ENCODE assay signal across 8 cellular contexts in the genomic region with DNA sequence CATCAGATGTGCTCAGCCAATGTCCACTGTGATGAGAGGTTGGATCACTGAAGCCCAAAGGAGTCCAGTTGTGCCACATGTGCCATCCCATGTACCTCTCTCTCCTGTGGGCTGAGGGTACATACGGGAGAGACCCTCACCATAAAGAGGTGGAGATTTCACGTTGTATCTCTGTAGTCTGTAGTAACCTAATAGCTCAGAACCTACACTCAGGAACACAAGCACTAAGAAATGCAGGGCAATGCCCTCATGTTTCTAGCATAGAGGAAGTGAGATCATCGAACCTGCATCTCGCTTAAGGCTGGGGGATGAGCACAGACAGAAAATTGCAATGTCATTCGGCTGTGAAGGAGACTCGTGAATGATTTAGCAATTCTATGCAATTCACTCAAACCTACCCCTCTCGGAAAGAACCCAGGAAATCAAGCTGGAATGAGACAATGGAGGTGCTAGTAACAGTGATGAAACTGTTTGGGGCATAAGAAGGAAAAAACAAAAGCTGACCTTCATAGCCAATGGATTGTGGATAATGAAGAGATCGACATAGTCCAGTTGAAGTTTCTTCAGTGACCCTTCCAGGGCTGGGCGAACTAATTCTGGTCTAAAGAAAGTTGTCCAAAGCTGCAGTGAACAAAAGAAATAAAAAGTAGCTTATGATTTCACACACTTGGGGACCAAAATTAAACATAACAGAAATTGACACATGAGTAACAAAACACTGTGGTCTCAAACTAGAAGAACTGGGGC.
DNase-seq lines count a peak whose midpoint lies in the region; ATAC-seq and TF ChIP-seq lines count a peak whose summit lies in the region.

No MANE protein-coding gene starts in this region.

- H3K4me1 ChIP-seq in left ventricle myocardium inferior (peaks cover 4% of the 10 kb centered on the region), HUES64 (ENCODE audit: insufficient read depth, low read length) (peaks cover 11% of the 10 kb centered on the region), psoas muscle (peaks cover 4% of the 10 kb centered on the region)

- WGBS in HUES64 = 87% methylated on average over 9 of the region's 9 CpGs
- WGBS in psoas muscle, 3 donors = 67 to 68% (median 67%) methylated on average over 9 of the region's 9 CpGs

- H3K27me3 Mint-ChIP-seq in natural killer cell treated with Interleukin-12 subunit alpha and Interleukin-12 subunit beta and Interleukin-15 and Interleukin-18, amount 100 ng/mL, for 72 hours = no peaks in the 10 kb centered on the region

- H3K4me3 ChIP-seq in left ventricle myocardium inferior (no peak overlapping the region), HUES64 (ENCODE audit: low read length) (no peak overlapping the region), psoas muscle (no peak overlapping the region), MG63 (no peak overlapping the region)

- DNase-seq in Right ventricle myocardium superior (no peak), left ventricle myocardium inferior (no peak), NCI-H82 treated with DMSO at 0.1 percent for 48 hours (lab: John Stamatoyannopoulos, UW; ENCODE audit: unreplicated experiment) (no peak), psoas muscle (no peak), MG63 (no peak)
- DNase-seq in activated naive CD4-positive, alpha-beta T cell treated with anti-CD3 and anti-CD28 coated beads, Interleukin-2, amount 50 U/mL, for 72 hours (ENCODE audit: low spot score in 2 of 2) = no peak
- DNase-seq in natural killer cell treated with Interleukin-12 subunit alpha and Interleukin-12 subunit beta and Interleukin-15 and Interleukin-18, amount 100 ng/mL, for 72 hours (ENCODE audit: low spot score) = peak; percentile 77

- intact Hi-C loops in Right ventricle myocardium superior (cut with DNase I) (loop anchor here (5.0 kb wide), 1 partner anchor 437 kb away; no protein-coding TSS in a partner anchor), left ventricle myocardium inferior (cut with micrococcal nuclease) (loop anchor here (10.0 kb wide), 1 partner anchor 430 kb away; no protein-coding TSS in a partner anchor), psoas muscle (cut with DNase I) (loop anchor here (2.0 to 10.0 kb wide), 4 partner anchors 190 to 437 kb away; a partner anchor contains a TSS)

- TF ChIP-seq CTCF in left ventricle myocardium inferior (IDR thresholded peaks at IDR 0.05; ENCODE audit: borderline replicate concordance) (no peak), psoas muscle (IDR thresholded peaks at IDR 0.05) (no peak)

- H3K9me3 ChIP-seq in left ventricle myocardium inferior (replicated peaks) = peaks cover 5% of the 10 kb centered on the region
- no peaks in the 10 kb centered on the region for H3K9me3 ChIP-seq in HUES64 (ENCODE audit: insufficient read depth, low read depth, low read length)
- no peaks in the 10 kb centered on the region for H3K9me3 ChIP-seq in psoas muscle
- no peaks in the 10 kb centered on the region for H3K9me3 ChIP-seq in MG63

- ATAC-seq in Right ventricle myocardium superior (ENCODE audit: poor library complexity) (peak; percentile 41), psoas muscle (no peak)
- peak; percentile 64 to 75 for ATAC-seq in activated naive CD4-positive, alpha-beta T cell treated with anti-CD3 and anti-CD28 coated beads, Interleukin-2, amount 50 U/mL, for 72 hours
- ATAC-seq in natural killer cell treated with Interleukin-12 subunit alpha and Interleukin-12 subunit beta and Interleukin-15 and Interleukin-18, amount 100 ng/mL, for 72 hours = peak; percentile 92 to 93

- H3K36me3 ChIP-seq in left ventricle myocardium inferior (no peaks in the 10 kb centered on the region), HUES64 (ENCODE audit: insufficient read depth, low read length) (no peaks in the 10 kb centered on the region), psoas muscle (ENCODE audit: insufficient read depth in 1 of 2, low read depth in 1 of 2) (no peaks in the 10 kb centered on the region), MG63 (no peaks in the 10 kb centered on the region)

- peak overlapping the region; percentile 7 to 85 for H3K27ac Mint-ChIP-seq in activated naive CD4-positive, alpha-beta T cell treated with anti-CD3 and anti-CD28 coated beads, Interleukin-2, amount 50 U/mL, for 72 hours
- peak overlapping the region; percentile 87 to 93 for H3K27ac Mint-ChIP-seq in natural killer cell treated with Interleukin-12 subunit alpha and Interleukin-12 subunit beta and Interleukin-15 and Interleukin-18, amount 100 ng/mL, for 72 hours

- H3K9ac ChIP-seq in HUES64 (ENCODE audit: low read depth, low read length) = peak overlapping the region; percentile 22; the same call in 1 of the 2 replicates

- peaks cover 0 to 4% of the 10 kb centered on the region in 2 donors for H3K9me3 Mint-ChIP-seq in activated naive CD4-positive, alpha-beta T cell treated with anti-CD3 and anti-CD28 coated beads, Interleukin-2, amount 50 U/mL, for 72 hours
- no peaks in the 10 kb centered on the region for H3K9me3 Mint-ChIP-seq in natural killer cell treated with Interleukin-12 subunit alpha and Interleukin-12 subunit beta and Interleukin-15 and Interleukin-18, amount 100 ng/mL, for 72 hours

- H3K27ac ChIP-seq in left ventricle myocardium inferior (replicated peaks) (no peak overlapping the region), HUES64 (ENCODE audit: low read depth, low read length) (no peak overlapping the region), psoas muscle (no peak overlapping the region)

- H3K36me3 Mint-ChIP-seq in activated naive CD4-positive, alpha-beta T cell treated with anti-CD3 and anti-CD28 coated beads, Interleukin-2, amount 50 U/mL, for 72 hours = peaks cover 0 to 5% of the 10 kb centered on the region in 2 donors
- peaks cover 45% of the 10 kb centered on the region for H3K36me3 Mint-ChIP-seq in natural killer cell treated with Interleukin-12 subunit alpha and Interleukin-12 subunit beta and Interleukin-15 and Interleukin-18, amount 100 ng/mL, for 72 hours

- H3K27me3 ChIP-seq in left ventricle myocardium inferior (ENCODE audit: low read depth) (peaks cover 20% of the 10 kb centered on the region), HUES64 (ENCODE audit: insufficient read depth, low read length) (no peaks in the 10 kb centered on the region), psoas muscle (ENCODE audit: insufficient read depth in 3 of 3, low read length in 2 of 3) (peaks cover 0 to 1% (median 0%) of the 10 kb centered on the region in 3 donors), MG63 (no peaks in the 10 kb centered on the region)

- H3K4me1 Mint-ChIP-seq in natural killer cell treated with Interleukin-12 subunit alpha and Interleukin-12 subunit beta and Interleukin-15 and Interleukin-18, amount 100 ng/mL, for 72 hours (ENCODE audit: low read depth in 2 of 2) = peaks cover 53 to 72% of the 10 kb centered on the region in 2 donors

- H3K4me3 Mint-ChIP-seq in natural killer cell treated with Interleukin-12 subunit alpha and Interleukin-12 subunit beta and Interleukin-15 and Interleukin-18, amount 100 ng/mL, for 72 hours = peak overlapping the region; percentile 78

Comparison
In these comparisons a context has a peak if more than half of its experiments do, and no peak if none do; other contexts are left out.
1. ATAC-seq: peak in Right ventricle myocardium superior (single experiment), activated naive CD4-positive, alpha-beta T cell treated with anti-CD3 and anti-CD28 coated beads, Interleukin-2, amount 50 U/mL, for 72 hours (2 of 2) and natural killer cell treated with Interleukin-12 subunit alpha and Interleukin-12 subunit beta and Interleukin-15 and Interleukin-18, amount 100 ng/mL, for 72 hours (2 of 2); none in psoas muscle (0 of 4).